In genomic region chr20:460707-461106, GRCh38 we compare ENCODE assay signal across 9 cellular contexts. TPM values are rescaled to one million over a fixed set of nuclear protein-coding genes. Genes with fewer than 3 reads are reported as not detected.
DNase-seq lines count a peak whose midpoint lies in the region; ATAC-seq and TF ChIP-seq lines count a peak whose summit lies in the region.
"Had no signal": no experiment of that assay in that cellular context is flagged by ENCODE, and none has a peak within 500 bp of the region (broad histone marks: within the 10 kb centered on the region; RNA-seq: fewer than 3 reads in every experiment).

No MANE protein-coding gene starts in this region.

- H3K36me3 Mint-ChIP-seq in CD4-positive, CD25-positive, alpha-beta regulatory T cell = peaks cover 5% of the 10 kb centered on the region
- H3K36me3 Mint-ChIP-seq in naive thymus-derived CD8-positive, alpha-beta T cell = peaks cover 0 to 11% (median 0%) of the 10 kb centered on the region in 3 donors

- no peaks in the 10 kb centered on the region for H3K27me3 Mint-ChIP-seq in CD4-positive, CD25-positive, alpha-beta regulatory T cell
- H3K27me3 Mint-ChIP-seq in naive thymus-derived CD8-positive, alpha-beta T cell = no peaks in the 10 kb centered on the region

- no peak overlapping the region for H2AFZ ChIP-seq in KMS-11 (ENCODE audit: low read depth)

- in situ Hi-C loops in brain microvascular endothelial cell (cut with HindIII; ENCODE audit: low pct_ligation_motif_present, low sequenced_read_pairs) = no loop called here

- H3K4me1 ChIP-seq in CD4-positive, CD25-positive, alpha-beta regulatory T cell (ENCODE audit: control insufficient read depth, insufficient read depth, low read length, poor library complexity, severe bottlenecking) = peaks cover 39% of the 10 kb centered on the region
- H3K4me1 ChIP-seq in KMS-11 (ENCODE audit: low read depth, poor library complexity, severe bottlenecking) (peaks cover 27% of the 10 kb centered on the region), gastroesophageal sphincter (peaks cover 0 to 47% (median 10%) of the 10 kb centered on the region in 3 donors), Peyer's patch (peaks cover 0 to 34% (median 3%) of the 10 kb centered on the region in 4 donors)

- H3K27ac Mint-ChIP-seq in CD4-positive, CD25-positive, alpha-beta regulatory T cell = peak overlapping the region in 2 of 3 donors; percentile 48 to 93
- peak overlapping the region in 5 of 10 donors; percentile 14 to 73 (median 48) for H3K27ac Mint-ChIP-seq in naive thymus-derived CD8-positive, alpha-beta T cell

- peak overlapping the region; percentile 61; the same call in 1 of the 2 replicates for H3K9ac ChIP-seq in KMS-11

- H3K36me3 ChIP-seq in CD4-positive, CD25-positive, alpha-beta regulatory T cell (ENCODE audit: control insufficient read depth, insufficient read depth, low read length) = no peaks in the 10 kb centered on the region
- H3K36me3 ChIP-seq in KMS-11 (ENCODE audit: insufficient read depth) (no peaks in the 10 kb centered on the region), brain microvascular endothelial cell (replicated peaks) (no peaks in the 10 kb centered on the region), gastroesophageal sphincter (no peaks in the 10 kb centered on the region), Peyer's patch (no peaks in the 10 kb centered on the region)

- POLR2A ChIA-PET in naive thymus-derived CD8-positive, alpha-beta T cell (lab: Charles Lee) = no interaction called here

- TF ChIP-seq CTCF in KMS-11 (conservative IDR thresholded peaks at IDR 0.05; ENCODE audit: low read depth, low read length) (no peak), brain microvascular endothelial cell (IDR thresholded peaks at IDR 0.05; ENCODE audit: low read depth, low read length, missing control alignments) (no peak), gastroesophageal sphincter (IDR thresholded peaks at IDR 0.05) (no peak), Peyer's patch (IDR thresholded peaks at IDR 0.05) (no peak)

- no peak overlapping the region for H3K27ac ChIP-seq in CD4-positive, CD25-positive, alpha-beta regulatory T cell (ENCODE audit: insufficient read depth, low read length, poor library complexity, severe bottlenecking)
- no peak overlapping the region; the same call in 1 of the 2 replicates for H3K27ac ChIP-seq in KMS-11
- H3K27ac ChIP-seq in brain microvascular endothelial cell = no peak overlapping the region
- H3K27ac ChIP-seq in gastroesophageal sphincter = peak overlapping the region in 1 of 4 donors; percentile 97
- no peak overlapping the region for H3K27ac ChIP-seq in Peyer's patch

- TF ChIP-seq POLR2A in gastroesophageal sphincter (IDR thresholded peaks at IDR 0.05) = no peak
- no peak for TF ChIP-seq POLR2A in Peyer's patch (IDR thresholded peaks at IDR 0.05)

- no peaks in the 10 kb centered on the region for H3K9me3 ChIP-seq in CD4-positive, CD25-positive, alpha-beta regulatory T cell (ENCODE audit: control insufficient read depth in 2 of 2, low read length in 2 of 2)
- H3K9me3 ChIP-seq in gastroesophageal sphincter = no peaks in the 10 kb centered on the region
- no peaks in the 10 kb centered on the region for H3K9me3 ChIP-seq in Peyer's patch

- peak overlapping the region; percentile 81 to 98 (median 86) for H3K4me3 Mint-ChIP-seq in CD4-positive, CD25-positive, alpha-beta regulatory T cell
- H3K4me3 Mint-ChIP-seq in naive thymus-derived CD8-positive, alpha-beta T cell = peak overlapping the region; percentile 50 to 98 (median 82)

- WGBS in gastroesophageal sphincter (ENCODE audit: low coverage in 1 of 2), 2 donors = 23 to 44% methylated on average over 1 to 2 of the region's 2 CpGs

- no peaks in the 10 kb centered on the region for H3K27me3 ChIP-seq in CD4-positive, CD25-positive, alpha-beta regulatory T cell (ENCODE audit: control insufficient read depth, insufficient read depth, low read length)
- H3K27me3 ChIP-seq in KMS-11 (ENCODE audit: insufficient read depth, low read depth) = no peaks in the 10 kb centered on the region
- H3K27me3 ChIP-seq in brain microvascular endothelial cell (replicated peaks) = no peaks in the 10 kb centered on the region
- no peaks in the 10 kb centered on the region for H3K27me3 ChIP-seq in gastroesophageal sphincter
- no peaks in the 10 kb centered on the region for H3K27me3 ChIP-seq in Peyer's patch

- no peak for TF ChIP-seq EP300 in gastroesophageal sphincter (IDR thresholded peaks at IDR 0.05)

- peaks cover 30 to 59% (median 43%) of the 10 kb centered on the region in 4 donors for H3K4me1 Mint-ChIP-seq in CD4-positive, CD25-positive, alpha-beta regulatory T cell
- H3K4me1 Mint-ChIP-seq in naive thymus-derived CD8-positive, alpha-beta T cell = peaks cover 13 to 57% (median 50%) of the 10 kb centered on the region in 4 donors

- peak overlapping the region; percentile 83 for H3K4me3 ChIP-seq in CD4-positive, CD25-positive, alpha-beta regulatory T cell (ENCODE audit: low read depth, low read length)
- H3K4me3 ChIP-seq in KMS-11 (IDR thresholded peaks at IDR 0.05; ENCODE audit: insufficient read depth, low read depth, low read length) (no peak overlapping the region), brain microvascular endothelial cell (ENCODE audit: low read depth, low read length) (peak overlapping the region; percentile 83), gastroesophageal sphincter (peak overlapping the region in 1 of 2 donors; percentile 89), Peyer's patch (peak overlapping the region in 2 of 4 donors; percentile 94 to 99)

- H3K79me2 ChIP-seq in KMS-11 (ENCODE audit: insufficient read depth, low read depth) = peaks cover 58% of the 10 kb centered on the region

- peaks cover 0 to 4% (median 0%) of the 10 kb centered on the region in 7 donors for H3K9me3 Mint-ChIP-seq in CD4-positive, CD25-positive, alpha-beta regulatory T cell
- H3K9me3 Mint-ChIP-seq in naive thymus-derived CD8-positive, alpha-beta T cell = no peaks in the 10 kb centered on the region

- H3K4me2 ChIP-seq in KMS-11 = peak overlapping the region; percentile 92

- no peak for DNase-seq in CD4-positive, CD25-positive, alpha-beta regulatory T cell
- DNase-seq in brain microvascular endothelial cell (no peak), cortex of kidney (lab: John Stamatoyannopoulos, UW) (no peak), OCI-M2 (lab: John Stamatoyannopoulos, UW; ENCODE audit: unreplicated experiment) (no peak), Peyer's patch (no peak)
- DNase-seq in naive thymus-derived CD8-positive, alpha-beta T cell = no peak
- DNase-seq: stimulated activated CD8-positive, alpha-beta memory T cell treated with anti-CD3 and anti-CD28 coated beads, Interleukin-4, amount 100 ng/mL, for 48 hours had no signal

- ATAC-seq in CD4-positive, CD25-positive, alpha-beta regulatory T cell (ENCODE audit: low read depth in 2 of 2) = no peak
- no peak for ATAC-seq in naive thymus-derived CD8-positive, alpha-beta T cell
- ATAC-seq in gastroesophageal sphincter = no peak

- peaks cover 7% of the 10 kb centered on the region for H4K20me1 ChIP-seq in KMS-11 (ENCODE audit: insufficient read depth)

RNA-seq across cellular contexts. Expression of gene TBC1D20, which starts 1.6 kb away (rescaled TPM):
- total RNA-seq in CD4-positive, CD25-positive, alpha-beta regulatory T cell = 30.2 TPM
- polyA plus RNA-seq in CD4-positive, CD25-positive, alpha-beta regulatory T cell = 10 to 100 TPM; 16.4 to 23.2 (median 18.2) TPM
- 10 to 100 TPM; 33.6 to 36.6 TPM for total RNA-seq in naive thymus-derived CD8-positive, alpha-beta T cell
- 10 to 100 TPM; 13.8 to 20.8 (median 19.0) TPM for polyA plus RNA-seq in naive thymus-derived CD8-positive, alpha-beta T cell
- total RNA-seq in gastroesophageal sphincter (10 to 100 TPM; 39.6 to 51.2 (median 39.9) TPM), Peyer's patch (10 to 100 TPM; 38.1 to 43.6 (median 42.8) TPM)

RNA-seq across cellular contexts. Expression of gene RBCK1, which starts 52.6 kb away (rescaled TPM):
- 93.9 TPM for total RNA-seq in CD4-positive, CD25-positive, alpha-beta regulatory T cell
- 100 to 1,000 TPM in 1 of 4 donors, 10 to 100 TPM in 3; 87.5 to 115 (median 91.8) TPM for polyA plus RNA-seq in CD4-positive, CD25-positive, alpha-beta regulatory T cell
- 100 to 1,000 TPM; 108 to 116 TPM for total RNA-seq in naive thymus-derived CD8-positive, alpha-beta T cell
- 10 to 100 TPM; 65.3 to 82.2 (median 75.7) TPM for polyA plus RNA-seq in naive thymus-derived CD8-positive, alpha-beta T cell
- total RNA-seq in gastroesophageal sphincter = 100 to 1,000 TPM in 1 of 4 donors, 10 to 100 TPM in 3; 50.9 to 111 (median 82.1) TPM
- total RNA-seq in Peyer's patch = 100 to 1,000 TPM; 133 to 254 (median 154) TPM
